ENCODE assay signal across 13 cellular contexts in genomic region chr2:67463810-67464209, GRCh38.
DNase-seq lines count a peak whose midpoint lies in the region; ATAC-seq and TF ChIP-seq lines count a peak whose summit lies in the region.
"Had no signal": no experiment of that assay in that cellular context is flagged by ENCODE, and none has a peak within 500 bp of the region (broad histone marks: within the 10 kb centered on the region; RNA-seq: fewer than 3 reads in every experiment).

No MANE protein-coding gene starts in this region.

- DNase-seq in HPDE6-E6E7 (ENCODE audit: extremely low spot score), result peak; percentile 79
- peak; percentile 78 to 95 for DNase-seq in NCI-H2081 (lab: John Stamatoyannopoulos, UW)
- peak; percentile 85 for DNase-seq in SK-MEL-5 (ENCODE audit: low read depth, low spot score)
- DNase-seq in lung microvascular endothelial cell (ENCODE audit: low read depth in 2 of 2), result peak; percentile 65 to 99
- no peak for DNase-seq in sciatic nerve (ENCODE audit: low spot score)
- no peak for DNase-seq in Peyer's patch
- DNase-seq in HUDEP-2 (lab: John Stamatoyannopoulos, UW; ENCODE audit: unreplicated experiment in 76 of 76), result no peak
- DNase-seq: activated CD4-positive, alpha-beta T cell treated with anti-CD3 and anti-CD28 coated beads, Interleukin-2, amount 10 ng/mL, durations not matched to agents 7 days and 5 days; activated naive CD8-positive, alpha-beta T cell treated with anti-CD3 and anti-CD28 coated beads, Interleukin-2, amount 10 ng/mL, durations not matched to agents 7 days and 5 days; endodermal cell; immature natural killer cell had no signal

- no peaks in the 10 kb centered on the region for H3K36me3 ChIP-seq in Peyer's patch
- H3K36me3 ChIP-seq: SJSA1 had no signal

- intact Hi-C loops in sciatic nerve (cut with DNase I), result no loop called here

- in situ Hi-C loops in SK-MEL-5 (cut with HindIII; ENCODE audit: low pct_unique_long_range_greater_than_20kb, low sequenced_read_pairs), result no loop called here

- H3K4me1 ChIP-seq in Peyer's patch, result no peaks in the 10 kb centered on the region
- H3K4me1 ChIP-seq: SJSA1 had no signal

- TF ChIP-seq POLR2A in Peyer's patch (IDR thresholded peaks at IDR 0.05), result no peak

- no peak for TF ChIP-seq CTCF in Peyer's patch (IDR thresholded peaks at IDR 0.05)

- no peak overlapping the region for H3K4me3 ChIP-seq in Peyer's patch
- H3K4me3 ChIP-seq: SJSA1 had no signal

- ATAC-seq in sciatic nerve (no peak), GM21526 (IDR thresholded peaks at IDR 0.05; ENCODE audit: low FRiP score, unreplicated experiment) (no peak)

- no peaks in the 10 kb centered on the region for H3K9me3 ChIP-seq in Peyer's patch
- H3K9me3 ChIP-seq: SJSA1 had no signal

- H3K27ac ChIP-seq in Peyer's patch, result no peak overlapping the region
- H3K27ac ChIP-seq: SJSA1 had no signal

- H3K27me3 ChIP-seq in Peyer's patch, result no peaks in the 10 kb centered on the region
- H3K27me3 ChIP-seq: SJSA1 had no signal

Comparison
In these comparisons a context has a peak if more than half of its experiments do, and no peak if none do; other contexts are left out.
1. DNase-seq: peak in HPDE6-E6E7 (single experiment), NCI-H2081 (2 of 2), SK-MEL-5 (single experiment) and lung microvascular endothelial cell (2 of 2); none in sciatic nerve (single experiment), Peyer's patch (0 of 3) and HUDEP-2 (0 of 76).